In the genomic region with DNA sequence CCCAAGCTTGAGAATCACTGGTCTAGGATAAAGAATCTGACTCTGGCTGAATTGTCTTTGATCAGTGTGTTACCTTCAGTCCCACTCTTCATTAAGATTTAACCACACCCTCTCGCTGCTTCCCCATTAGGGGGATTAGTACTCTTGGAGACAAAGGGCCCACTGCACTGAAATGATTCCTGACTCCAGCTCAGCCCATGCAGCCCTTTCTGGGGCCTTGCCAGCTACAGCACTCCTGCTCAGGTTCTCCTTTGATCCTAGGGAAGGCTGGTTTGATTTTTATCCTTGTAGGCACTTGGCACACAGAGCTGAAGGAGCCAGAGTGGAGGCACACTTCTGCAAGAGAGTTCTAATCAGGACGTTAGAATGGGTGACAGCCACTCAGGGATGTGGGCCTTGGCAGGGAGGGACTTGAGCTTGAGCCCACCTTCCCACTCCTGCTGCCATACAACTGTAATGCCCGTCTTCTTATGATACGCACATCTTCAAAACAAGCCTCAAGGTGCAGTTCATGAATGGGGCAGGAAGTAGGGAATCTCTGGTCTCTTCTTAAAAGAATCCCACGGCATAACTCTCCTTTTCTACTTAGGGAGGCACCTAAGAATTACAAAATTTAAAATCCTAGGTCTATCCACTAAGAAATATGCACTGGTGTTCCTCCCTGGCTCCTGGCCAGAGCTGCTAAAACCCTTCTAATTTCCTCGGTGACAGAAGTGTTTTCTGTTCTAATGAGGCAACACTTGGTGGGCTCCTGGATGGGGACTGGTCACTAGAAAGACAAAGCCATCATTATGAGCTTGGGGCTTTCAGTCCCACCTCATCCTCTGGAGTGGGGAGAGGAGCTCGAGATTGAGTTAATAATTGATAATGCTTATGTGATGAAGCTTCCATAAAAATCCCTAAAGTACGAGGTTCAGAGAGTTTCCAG, we compare ENCODE assay signal across 2 cellular contexts.
TF ChIP-seq lines count a peak whose summit lies in the region.

No MANE protein-coding gene starts in this region.

TF ChIP-seq in HCT116, 20 proteins besides CTCF, POLR2A, EP300 and RAD21:
- no peak for TF ChIP-seq ZNF274 (IDR thresholded peaks at IDR 0.05; ENCODE audit: low read depth, low read length)
TF ChIP-seq in HCT116: peak in this region for 0.

TF ChIP-seq in HEK293T, 16 proteins besides CTCF, POLR2A, EP300 and RAD21:
- TF ChIP-seq FOXM1 (IDR thresholded peaks at IDR 0.05; ENCODE audit: borderline replicate concordance) (no peak), TARDBP (IDR thresholded peaks at IDR 0.05) (no peak), LEF1 (IDR thresholded peaks at IDR 0.05; ENCODE audit: borderline replicate concordance) (no peak), NFRKB (IDR thresholded peaks at IDR 0.05) (no peak), L3MBTL2 (conservative IDR thresholded peaks at IDR 0.05) (no peak), HDGF (IDR thresholded peaks at IDR 0.05; ENCODE audit: borderline replicate concordance) (no peak), FOXA1 (IDR thresholded peaks at IDR 0.05) (no peak), FOXK2 (IDR thresholded peaks at IDR 0.05) (no peak), BHLHE40 (IDR thresholded peaks at IDR 0.05; ENCODE audit: borderline replicate concordance) (no peak), ELF4 (IDR thresholded peaks at IDR 0.05) (no peak), SUZ12 (IDR thresholded peaks at IDR 0.05) (no peak), SP1 (IDR thresholded peaks at IDR 0.05) (no peak), CTBP1 (IDR thresholded peaks at IDR 0.05; ENCODE audit: borderline replicate concordance) (no peak), ZNF384 (IDR thresholded peaks at IDR 0.05) (no peak), ARNT (IDR thresholded peaks at IDR 0.05) (no peak)
- TF ChIP-seq, protein P1, sequence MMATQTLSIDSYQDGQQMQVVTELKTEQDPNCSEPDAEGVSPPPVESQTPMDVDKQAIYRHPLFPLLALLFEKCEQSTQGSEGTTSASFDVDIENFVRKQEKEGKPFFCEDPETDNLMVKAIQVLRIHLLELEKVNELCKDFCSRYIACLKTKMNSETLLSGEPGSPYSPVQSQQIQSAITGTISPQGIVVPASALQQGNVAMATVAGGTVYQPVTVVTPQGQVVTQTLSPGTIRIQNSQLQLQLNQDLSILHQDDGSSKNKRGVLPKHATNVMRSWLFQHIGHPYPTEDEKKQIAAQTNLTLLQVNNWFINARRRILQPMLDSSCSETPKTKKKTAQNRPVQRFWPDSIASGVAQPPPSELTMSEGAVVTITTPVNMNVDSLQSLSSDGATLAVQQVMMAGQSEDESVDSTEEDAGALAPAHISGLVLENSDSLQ (IDR thresholded peaks at IDR 0.05) = no peak
